ENCODE assay signal across 10 cellular contexts in genomic region chr1:161484613-161485012, GRCh38. TPM values are rescaled to one million over a fixed set of nuclear protein-coding genes. Genes with fewer than 3 reads are reported as not detected.
DNase-seq lines count a peak whose midpoint lies in the region; ATAC-seq and TF ChIP-seq lines count a peak whose summit lies in the region.
"Had no signal": no experiment of that assay in that cellular context is flagged by ENCODE, and none has a peak within 500 bp of the region (broad histone marks: within the 10 kb centered on the region; RNA-seq: fewer than 3 reads in every experiment).

No MANE protein-coding gene starts in this region.

- POLR2A ChIA-PET in SK-N-SH (lab: Yijun Ruan, JAX) = no interaction called here

- TF ChIP-seq EP300 in SK-N-SH (IDR thresholded peaks at IDR 0.05; ENCODE audit: borderline replicate concordance in 1 of 2, low read depth in 1 of 2, low read length in 1 of 2) = no peak
- TF ChIP-seq EP300 in ovary (IDR thresholded peaks at IDR 0.05) = no peak

- H3K79me2 ChIP-seq in GM23338 (replicated peaks; ENCODE audit: insufficient read depth) (no peaks in the 10 kb centered on the region), SK-N-SH (ENCODE audit: insufficient read depth) (no peaks in the 10 kb centered on the region)

- no peak overlapping the region for H3K4me3 ChIP-seq in GM23338
- no peak overlapping the region for H3K4me3 ChIP-seq in SK-N-SH (ENCODE audit: low read depth in 2 of 2, low read length in 1 of 2)
- no peak overlapping the region for H3K4me3 ChIP-seq in ovary

- DNase-seq in AML-193 (lab: John Stamatoyannopoulos, UW) (peak; percentile 53 to 65), GM23338 (ENCODE audit: low spot score) (peak; percentile 21), SK-N-SH (no peak), immature natural killer cell (peak in 2 of 3 donors; percentile 18 to 32), left lobe of liver (ENCODE audit: low spot score) (no peak), hypothalamus (lab: John Stamatoyannopoulos, UW) (no peak), ovary (no peak)
- DNase-seq: activated gamma-delta T cell had no signal

- no peak overlapping the region for H3K9ac ChIP-seq in SK-N-SH

- 0 out of 2 replicates have a peak, but pooled peaks cover 6% of the 10 kb centered on the region for H3K4me1 ChIP-seq in GM23338 (ENCODE audit: insufficient read depth)
- no peaks in the 10 kb centered on the region for H3K4me1 ChIP-seq in SK-N-SH (ENCODE audit: control insufficient read depth in 1 of 2, insufficient read depth in 2 of 2, low read depth in 1 of 2, low read length in 1 of 2)
- no peaks in the 10 kb centered on the region for H3K4me1 ChIP-seq in ovary (ENCODE audit: insufficient read depth)

- H3K36me3 Mint-ChIP-seq in GM23338 (ENCODE audit: low read depth) = no peaks in the 10 kb centered on the region; the same call in 1 of the 3 replicates
- no peaks in the 10 kb centered on the region for H3K36me3 Mint-ChIP-seq in immature natural killer cell

- H3K36me3 ChIP-seq in GM23338 (ENCODE audit: insufficient read depth) (no peaks in the 10 kb centered on the region), SK-N-SH (replicated peaks in 1 of 2; ENCODE audit: control insufficient read depth in 1 of 2, insufficient read depth in 2 of 2, low read length in 1 of 2) (no peaks in the 10 kb centered on the region), ovary (no peaks in the 10 kb centered on the region)

- no peak overlapping the region for H3K27ac Mint-ChIP-seq in GM23338
- H3K27ac Mint-ChIP-seq in immature natural killer cell = peak overlapping the region in 1 of 6 donors; percentile 65
- H3K27ac Mint-ChIP-seq: T-helper 1 cell treated with Interleukin-12 subunit alpha and Interleukin-12 subunit beta and Interleukin-4 antibody, amounts not matched to agents 30 μg/mL and 1 μg/mL, for 36 hours had no signal

- no peak for ATAC-seq in GM23338
- no peak for ATAC-seq in left lobe of liver
- ATAC-seq in GM21360 (IDR thresholded peaks at IDR 0.05; ENCODE audit: unreplicated experiment) = no peak

- TF ChIP-seq CTCF in GM23338 (conservative IDR thresholded peaks at IDR 0.05; ENCODE audit: low read depth in 2 of 2) = peak; percentile 43 to 54
- TF ChIP-seq CTCF in SK-N-SH (IDR thresholded peaks at IDR 0.05) = peak; percentile 44
- no peak for TF ChIP-seq CTCF in ovary (IDR thresholded peaks at IDR 0.05)

- H3K27me3 ChIP-seq in GM23338 (ENCODE audit: insufficient read depth) = no peaks in the 10 kb centered on the region
- H3K27me3 ChIP-seq in SK-N-SH (ENCODE audit: insufficient read depth) = peaks cover 53% of the 10 kb centered on the region; the same call in 1 of the 2 replicates
- no peaks in the 10 kb centered on the region for H3K27me3 ChIP-seq in ovary

- H3K27me3 Mint-ChIP-seq in GM23338 (ENCODE audit: insufficient read depth, low read depth, poor library complexity) (peaks cover 7% of the 10 kb centered on the region), immature natural killer cell (ENCODE audit: low read depth in 3 of 3) (peaks cover 1 to 9% (median 4%) of the 10 kb centered on the region in 3 donors)

- TF ChIP-seq POLR2A in ovary (IDR thresholded peaks at IDR 0.05) = no peak

- H3K9me2 ChIP-seq in GM23338 (ENCODE audit: insufficient read depth) (no peaks in the 10 kb centered on the region), SK-N-SH (no peaks in the 10 kb centered on the region)

- no peak overlapping the region for H3K4me3 Mint-ChIP-seq in GM23338
- no peak overlapping the region for H3K4me3 Mint-ChIP-seq in immature natural killer cell
- H3K4me3 Mint-ChIP-seq: T-helper 1 cell treated with Interleukin-12 subunit alpha and Interleukin-12 subunit beta and Interleukin-4 antibody, amounts not matched to agents 30 μg/mL and 1 μg/mL, for 36 hours had no signal

- no peak overlapping the region for H3K27ac ChIP-seq in GM23338 (ENCODE audit: low read depth)
- H3K27ac ChIP-seq in SK-N-SH (ENCODE audit: low read depth in 2 of 2, low read length in 1 of 2) = no peak overlapping the region
- H3K27ac ChIP-seq in ovary = no peak overlapping the region

- H3K4me2 ChIP-seq in GM23338 (no peak overlapping the region), SK-N-SH (no peak overlapping the region)

- H3K9me3 Mint-ChIP-seq in GM23338 (peaks cover 2% of the 10 kb centered on the region; the same call in 2 of the 3 replicates), immature natural killer cell (no peaks in the 10 kb centered on the region)
- H3K9me3 Mint-ChIP-seq: T-helper 1 cell treated with Interleukin-12 subunit alpha and Interleukin-12 subunit beta and Interleukin-4 antibody, amounts not matched to agents 30 μg/mL and 1 μg/mL, for 36 hours had no signal

- 3% methylated on average over 2 of the region's 2 CpGs for WGBS in SK-N-SH (ENCODE audit: low lambda C conversion rate)
- WGBS in ovary, 3 donors = 67 to 82% (median 78%) methylated on average over 2 of the region's 2 CpGs

- no peaks in the 10 kb centered on the region for H3F3A ChIP-seq in GM23338 (replicated peaks; ENCODE audit: low read depth)
- H3F3A ChIP-seq in SK-N-SH (replicated peaks; ENCODE audit: insufficient read depth) = peaks cover 4% of the 10 kb centered on the region

- CTCF ChIA-PET in SK-N-SH (lab: Yijun Ruan, JAX) = interaction anchor here (1.2 to 2.4 kb wide), 2 partner anchors 20 to 256 kb away, joined by 3 to 12 read pairs; partner anchors contain the start of gene FCGR2A

- TF ChIP-seq RAD21 in SK-N-SH (IDR thresholded peaks at IDR 0.05; ENCODE audit: low read length) = no peak

- peaks cover 3% of the 10 kb centered on the region; the same call in 2 of the 3 replicates for H3K4me1 Mint-ChIP-seq in GM23338
- H3K4me1 Mint-ChIP-seq in immature natural killer cell = peaks cover 7 to 8% of the 10 kb centered on the region in 2 donors

- H4K20me1 ChIP-seq in GM23338 (replicated peaks; ENCODE audit: insufficient read depth) (no peaks in the 10 kb centered on the region), SK-N-SH (ENCODE audit: insufficient read depth) (no peaks in the 10 kb centered on the region)

- no peaks in the 10 kb centered on the region for H3K9me3 ChIP-seq in SK-N-SH
- H3K9me3 ChIP-seq in ovary = no peaks in the 10 kb centered on the region

- intact Hi-C loops in ovary (cut with DNase I) = loop anchor here in 1 of 4 donors (10.0 kb wide), 1 partner anchor 260 kb away; the partner anchor contains the start of gene DUSP12

- H2AFZ ChIP-seq in GM23338 (no peak overlapping the region), SK-N-SH (ENCODE audit: low read depth) (no peak overlapping the region)

TF ChIP-seq in SK-N-SH, 30 proteins besides CTCF, POLR2A, EP300 and RAD21 (continues in another document):
- TF ChIP-seq ELF1 (IDR thresholded peaks at IDR 0.05) = no peak
- no peak for TF ChIP-seq RFX5 (IDR thresholded peaks at IDR 0.05; ENCODE audit: low read length)
- no peak for TF ChIP-seq IRF3 (IDR thresholded peaks at IDR 0.05; ENCODE audit: low read depth, low read length)
- no peak for TF ChIP-seq CHD2 (IDR thresholded peaks at IDR 0.05; ENCODE audit: low read length, partially characterized antibody)
- TF ChIP-seq, protein P1, sequence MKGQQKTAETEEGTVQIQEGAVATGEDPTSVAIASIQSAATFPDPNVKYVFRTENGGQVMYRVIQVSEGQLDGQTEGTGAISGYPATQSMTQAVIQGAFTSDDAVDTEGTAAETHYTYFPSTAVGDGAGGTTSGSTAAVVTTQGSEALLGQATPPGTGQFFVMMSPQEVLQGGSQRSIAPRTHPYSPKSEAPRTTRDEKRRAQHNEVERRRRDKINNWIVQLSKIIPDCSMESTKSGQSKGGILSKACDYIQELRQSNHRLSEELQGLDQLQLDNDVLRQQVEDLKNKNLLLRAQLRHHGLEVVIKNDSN (IDR thresholded peaks at IDR 0.05; ENCODE audit: borderline replicate concordance, low read depth) = no peak
- no peak for TF ChIP-seq PBX3 (IDR thresholded peaks at IDR 0.05)
- no peak for TF ChIP-seq MXI1 (IDR thresholded peaks at IDR 0.05; ENCODE audit: low read depth, low read length)

RNA-seq across cellular contexts. Expression of gene FCGR2A, which starts 20.6 kb away (rescaled TPM):
- 1.3 TPM in 1 of 2 replicates, not detected in the other for total RNA-seq in GM23338 (2014; rRNA removed; shearing (Covaris generic))
- polyA plus RNA-seq in GM23338 (2016; fragmentation: Nextera tagmentation; extraction: Ambion mirVana) = 0.08 and 0.38 TPM in 2 replicates
- 0.89 and 1.1 TPM in 2 replicates for polyA plus RNA-seq in SK-N-SH (2012; rRNA removed)
- polyA plus RNA-seq in SK-N-SH (2012; cell fraction: cytosol; rRNA removed) = 1.5 and 2.2 TPM in 2 replicates
- 0.27 and 0.62 TPM in 2 replicates for polyA plus RNA-seq in SK-N-SH (2012; cell fraction: nucleus; rRNA removed)
- polyA plus RNA-seq in immature natural killer cell = 1 to 10 TPM in 2 of 3 donors, under 1 TPM in 1; 0.71 to 5.2 (median 2.1) TPM
- 4.0 TPM for total RNA-seq in left lobe of liver
- 10 to 100 TPM; 11.2 to 28.2 (median 15.1) TPM for total RNA-seq in ovary
- polyA plus RNA-seq in ovary = 10 to 100 TPM in 1 of 2 donors, 1 to 10 TPM in 1; 6.9 to 74.0 TPM

RNA-seq across cellular contexts. Expression of gene HSPA6, which starts 39.7 kb away (rescaled TPM):
- not detected in 2 replicates for total RNA-seq in GM23338 (2014; rRNA removed; shearing (Covaris generic))
- polyA plus RNA-seq in GM23338 (2016; fragmentation: Nextera tagmentation; extraction: Ambion mirVana) (0.09 TPM in 1 of 2 replicates, not detected in the other), SK-N-SH (2012; rRNA removed) (0.07 and 0.10 TPM in 2 replicates), immature natural killer cell (1 to 10 TPM in 2 of 3 donors, under 1 TPM in 1; 0.61 to 8.8 (median 6.9) TPM), ovary (1 to 10 TPM in 1 of 2 donors, under 1 TPM in 1; 0.87 to 1.4 TPM)
- 0.05 and 0.12 TPM in 2 replicates for polyA plus RNA-seq in SK-N-SH (2012; cell fraction: cytosol; rRNA removed)
- 0.13 and 0.46 TPM in 2 replicates for polyA plus RNA-seq in SK-N-SH (2012; cell fraction: nucleus; rRNA removed)
- total RNA-seq in left lobe of liver (0.48 TPM), ovary (1 to 10 TPM; 1.2 to 7.9 (median 2.7) TPM)

Comparison
In these comparisons a context has a peak if more than half of its experiments do, and no peak if none do; other contexts are left out.
1. DNase-seq: peak in AML-193 (2 of 2), GM23338 (single experiment) and immature natural killer cell (2 of 3); none in SK-N-SH (single experiment), left lobe of liver (single experiment), hypothalamus (0 of 51) and ovary (0 of 5).
2. CTCF ChIP-seq: peak in GM23338 (2 of 2) and SK-N-SH (single experiment); none in ovary (0 of 3).